ENCODE assay signal across 8 cellular contexts in the genomic region with DNA sequence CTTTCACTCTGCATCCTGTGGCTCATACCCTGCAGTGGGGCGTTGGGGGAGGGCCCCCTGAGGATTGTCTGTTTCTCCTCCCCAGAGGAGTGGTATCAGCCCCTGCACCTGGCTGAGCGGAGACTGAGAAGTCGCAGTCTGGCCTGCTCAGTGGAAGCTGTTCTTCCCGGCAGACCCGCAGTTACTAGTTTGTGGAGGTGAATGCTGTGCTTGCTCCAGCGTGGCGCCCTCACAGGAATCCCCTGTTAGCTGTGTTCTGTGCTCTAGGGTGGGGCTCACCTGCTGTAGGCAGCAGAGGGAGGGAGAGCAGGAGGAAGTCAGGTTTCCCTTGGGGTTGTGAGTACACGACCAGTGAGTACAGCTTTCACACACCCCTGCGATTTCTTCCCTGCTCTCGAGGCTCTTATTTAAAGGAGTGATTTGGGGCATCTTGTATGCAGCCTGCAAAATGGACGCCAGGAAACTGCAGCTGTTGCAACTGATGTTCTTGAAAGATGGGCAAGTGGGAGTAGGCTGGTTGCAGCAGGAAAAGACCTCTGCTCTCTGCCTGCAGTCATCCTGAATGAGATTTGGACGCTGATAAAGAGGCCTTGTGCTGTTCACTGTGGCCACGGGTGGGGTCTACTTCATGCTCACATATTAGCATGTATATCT.
DNase-seq lines count a peak whose midpoint lies in the region; ATAC-seq, FAIRE-seq and TF ChIP-seq lines count a peak whose summit lies in the region.

No MANE protein-coding gene starts in this region.

- peaks cover 16 to 96% (median 66%) of the 10 kb centered on the region in 9 donors for H3K4me1 ChIP-seq in heart right ventricle
- H3K4me1 ChIP-seq in HUES64 (ENCODE audit: insufficient read depth, low read length), result peaks cover 41% of the 10 kb centered on the region
- peaks cover 62% of the 10 kb centered on the region for H3K4me1 ChIP-seq in thymus (ENCODE audit: control insufficient read depth, insufficient read depth, low read length)
- H3K4me1 ChIP-seq in kidney (ENCODE audit: control insufficient read depth in 1 of 2, insufficient read depth in 1 of 2, low read depth in 1 of 2, low read length in 2 of 2), result peaks cover 12 to 30% of the 10 kb centered on the region in 2 donors

- H3K27me3 ChIP-seq in heart right ventricle, result no peaks in the 10 kb centered on the region
- no peaks in the 10 kb centered on the region for H3K27me3 ChIP-seq in HUES64 (ENCODE audit: insufficient read depth, low read length)
- H3K27me3 ChIP-seq in thymus (ENCODE audit: control insufficient read depth, insufficient read depth), result no peaks in the 10 kb centered on the region

- H3K4me3 Mint-ChIP-seq in brain (no peak overlapping the region), Calu3 (ENCODE audit: low read depth, unreplicated experiment) (no peak overlapping the region)

- H3K27ac Mint-ChIP-seq in brain, result peak overlapping the region in 4 of 5 experiments; percentile 26 to 43 (median 38)
- H3K27ac Mint-ChIP-seq in Calu3 (ENCODE audit: unreplicated experiment), result no peak overlapping the region

- FAIRE-seq in kidney (lab: Jason Lieb, UNC) (no peak), frontal cortex (lab: Jason Lieb, UNC) (no peak)

- H3K9ac ChIP-seq in HUES64 (ENCODE audit: low read depth, low read length) (no peak overlapping the region), kidney (ENCODE audit: low read length in 2 of 2) (no peak overlapping the region)

- DNase-seq in heart right ventricle, result no peak
- no peak for DNase-seq in Right ventricle myocardium superior
- no peak for DNase-seq in kidney
- no peak for DNase-seq in Calu3
- DNase-seq in frontal cortex (ENCODE audit: low spot score in 2 of 2), result no peak

- H3K9me3 ChIP-seq in heart right ventricle (no peaks in the 10 kb centered on the region), HUES64 (ENCODE audit: insufficient read depth, low read depth, low read length) (no peaks in the 10 kb centered on the region), thymus (ENCODE audit: control insufficient read depth) (no peaks in the 10 kb centered on the region), kidney (ENCODE audit: control insufficient read depth in 1 of 2, low read length in 2 of 2) (no peaks in the 10 kb centered on the region)

- H3K4me1 Mint-ChIP-seq in brain (peaks cover 66% of the 10 kb centered on the region), Calu3 (ENCODE audit: low read depth, unreplicated experiment) (peaks cover 3% of the 10 kb centered on the region)

- CTCF ChIA-PET in Calu3 (lab: Charles Lee), result no interaction called here

- H3K9me3 Mint-ChIP-seq in brain, result no peaks in the 10 kb centered on the region
- no peaks in the 10 kb centered on the region for H3K9me3 Mint-ChIP-seq in Calu3 (ENCODE audit: low read depth, unreplicated experiment)

- peak overlapping the region in 7 of 10 donors; percentile 15 to 74 (median 24) for H3K27ac ChIP-seq in heart right ventricle
- peak overlapping the region; percentile 35; the same call in 1 of the 2 replicates for H3K27ac ChIP-seq in HUES64 (ENCODE audit: low read depth, low read length)
- H3K27ac ChIP-seq in thymus (ENCODE audit: low read depth), result peak overlapping the region; percentile 87
- H3K27ac ChIP-seq in kidney (ENCODE audit: low read depth in 2 of 2, low read length in 2 of 2), result peak overlapping the region in 1 of 2 donors; percentile 23

- WGBS in heart right ventricle, 2 donors, result 57 to 58% methylated on average over 13 of the region's 13 CpGs
- WGBS in HUES64, result 80% methylated on average over 13 of the region's 13 CpGs
- WGBS in thymus, result 5% methylated on average over 13 of the region's 13 CpGs

- H3K36me3 ChIP-seq in heart right ventricle (peaks cover 0 to 36% (median 4%) of the 10 kb centered on the region in 9 donors), HUES64 (ENCODE audit: insufficient read depth, low read length) (peaks cover 32% of the 10 kb centered on the region), thymus (ENCODE audit: control insufficient read depth, insufficient read depth) (peaks cover 13% of the 10 kb centered on the region), kidney (ENCODE audit: control insufficient read depth in 1 of 2, insufficient read depth in 2 of 2, low read length in 2 of 2) (peaks cover 2 to 4% of the 10 kb centered on the region in 2 donors)

- intact Hi-C loops in heart right ventricle (cut with DNase I), result no loop called here
- intact Hi-C loops in Right ventricle myocardium superior (cut with DNase I), result no loop called here
- intact Hi-C loops in kidney (cut with DNase I), result no loop called here
- intact Hi-C loops in Calu3 (cut with micrococcal nuclease; ENCODE audit: unreplicated experiment), result no loop called here

- ATAC-seq in heart right ventricle (peak in 2 of 8 donors; percentile 5 to 11), Right ventricle myocardium superior (ENCODE audit: poor library complexity) (no peak)

- peaks cover 3% of the 10 kb centered on the region for H3K27me3 Mint-ChIP-seq in brain
- no peaks in the 10 kb centered on the region for H3K27me3 Mint-ChIP-seq in Calu3 (ENCODE audit: unreplicated experiment)

- TF ChIP-seq CTCF in heart right ventricle (IDR thresholded peaks at IDR 0.05) (no peak), brain (conservative IDR thresholded peaks at IDR 0.05) (no peak), kidney (IDR thresholded peaks at IDR 0.05; ENCODE audit: borderline replicate concordance, extremely low read depth, insufficient read depth) (no peak), Calu3 (IDR thresholded peaks at IDR 0.05; ENCODE audit: unreplicated experiment) (no peak)

- no peak overlapping the region for H3K4me3 ChIP-seq in heart right ventricle
- no peak overlapping the region for H3K4me3 ChIP-seq in HUES64 (ENCODE audit: low read length)
- H3K4me3 ChIP-seq in thymus (ENCODE audit: low read length), result peak overlapping the region; percentile 3
- no peak overlapping the region for H3K4me3 ChIP-seq in kidney (ENCODE audit: low read length in 2 of 2)

- H3K36me3 Mint-ChIP-seq in brain (peaks cover 73% of the 10 kb centered on the region), Calu3 (ENCODE audit: insufficient read depth, unreplicated experiment) (peaks cover 31% of the 10 kb centered on the region)

- no TSS peak for BruUV-seq in Calu3 (replicated peaks; lab: Mats Ljungman, UMichigan)
